In genomic region chr6:85460154-85460950, GRCh38 we compare ENCODE assay signal across 9 cellular contexts. TPM values are rescaled to one million over a fixed set of nuclear protein-coding genes. Genes with fewer than 3 reads are reported as not detected.
DNase-seq lines count a peak whose midpoint lies in the region; ATAC-seq and FAIRE-seq lines count a peak whose summit lies in the region.
"Had no signal": no experiment of that assay in that cellular context is flagged by ENCODE, and none has a peak within 500 bp of the region (broad histone marks: within the 10 kb centered on the region; RNA-seq: fewer than 3 reads in every experiment).

No MANE protein-coding gene starts in this region.

- DNase-seq in AML-193 (lab: John Stamatoyannopoulos, UW) (peak; percentile 49 to 55), GM23248 (peak; percentile 52), myocyte (ENCODE audit: low read depth) (peak; percentile 52), NCI-H2196 (lab: John Stamatoyannopoulos, UW; ENCODE audit: unreplicated experiment) (no peak), RCC 7860 (ENCODE audit: low spot score) (no peak), NCI-H446 (lab: John Stamatoyannopoulos, UW) (no peak)
- DNase-seq in activated naive CD4-positive, alpha-beta T cell treated with anti-CD3 and anti-CD28 coated beads, Interleukin-2, amount 50 U/mL, for 72 hours (ENCODE audit: low spot score in 2 of 2), result no peak
- DNase-seq: colonic mucosa had no signal

- H3F3A ChIP-seq in GM23248 (ENCODE audit: insufficient read depth), result peaks cover 95% of the 10 kb centered on the region

- peak overlapping the region; percentile 25 for H3K4me3 ChIP-seq in GM23248
- H3K4me3 ChIP-seq: colonic mucosa had no signal

- peak overlapping the region; percentile 35 for H3K9ac ChIP-seq in GM23248

- 57 to 65% methylated on average over 5 of the region's 5 CpGs for WGBS in GM23248 (ENCODE audit: low coverage in 1 of 2, low lambda C conversion rate in 2 of 2, missing lambda C conversion rate in 2 of 2), 2 experiments

- H3K4me1 ChIP-seq in GM23248 (ENCODE audit: insufficient read depth), result peaks cover 91% of the 10 kb centered on the region
- H3K4me1 ChIP-seq: colonic mucosa had no signal

- H4K20me1 ChIP-seq in GM23248 (ENCODE audit: insufficient read depth), result no peaks in the 10 kb centered on the region

- no peaks in the 10 kb centered on the region for H3K9me2 ChIP-seq in GM23248 (ENCODE audit: insufficient read depth)

- H3K9me3 ChIP-seq in GM23248 (ENCODE audit: low read depth), result no peaks in the 10 kb centered on the region
- H3K9me3 ChIP-seq: colonic mucosa had no signal

- peaks cover 71% of the 10 kb centered on the region for H3K79me2 ChIP-seq in GM23248 (ENCODE audit: insufficient read depth)

- H3K36me3 ChIP-seq in GM23248 (ENCODE audit: low read depth), result 0 out of 2 replicates have a peak, but pooled peaks cover 8% of the 10 kb centered on the region
- H3K36me3 ChIP-seq: colonic mucosa had no signal

- H3K36me3 Mint-ChIP-seq in activated naive CD4-positive, alpha-beta T cell treated with anti-CD3 and anti-CD28 coated beads, Interleukin-2, amount 50 U/mL, for 72 hours, result peaks cover 0 to 6% of the 10 kb centered on the region in 2 donors

- ATAC-seq in activated naive CD4-positive, alpha-beta T cell treated with anti-CD3 and anti-CD28 coated beads, Interleukin-2, amount 50 U/mL, for 72 hours, result no peak
- no peak for ATAC-seq in HG03095 (IDR thresholded peaks at IDR 0.05; ENCODE audit: unreplicated experiment)

- H3K9me3 Mint-ChIP-seq in activated naive CD4-positive, alpha-beta T cell treated with anti-CD3 and anti-CD28 coated beads, Interleukin-2, amount 50 U/mL, for 72 hours, result no peaks in the 10 kb centered on the region

- H2AFZ ChIP-seq in GM23248, result no peak overlapping the region

- FAIRE-seq in RCC 7860 (lab: Jason Lieb, UNC), result no peak

- H3K4me2 ChIP-seq in GM23248 (ENCODE audit: unreplicated experiment), result peak overlapping the region; percentile 70

- H3K27ac Mint-ChIP-seq in activated naive CD4-positive, alpha-beta T cell treated with anti-CD3 and anti-CD28 coated beads, Interleukin-2, amount 50 U/mL, for 72 hours, result peak overlapping the region; percentile 56 to 81

- no peaks in the 10 kb centered on the region for H3K27me3 ChIP-seq in GM23248 (replicated peaks; ENCODE audit: insufficient read depth)
- H3K27me3 ChIP-seq: colonic mucosa had no signal

- peak overlapping the region; percentile 100 for H3K27ac ChIP-seq in GM23248
- H3K27ac ChIP-seq: colonic mucosa had no signal

- in situ Hi-C loops in GM23248 (cut with MboI), result no loop called here

RNA-seq across cellular contexts. Expression of gene NT5E, which starts 10.5 kb away (rescaled TPM):
- total RNA-seq in GM23248 (2014; rRNA removed; shearing (Covaris generic)), result 264 and 293 TPM in 2 replicates
- polyA plus RNA-seq in GM23248 (2016; fragmentation: Nextera tagmentation; extraction: Ambion mirVana), result 201 and 205 TPM in 2 replicates
- total RNA-seq in activated naive CD4-positive, alpha-beta T cell treated with anti-CD3 and anti-CD28 coated beads, Interleukin-2, amount 50 U/mL, for 72 hours, result under 1 TPM; 0.93 to 0.97 TPM
- total RNA-seq in myocyte, result 29.4 and 42.7 TPM in 2 replicates
- polyA plus RNA-seq in myocyte (2012), result 37.9 TPM

Comparison
In these comparisons a context has a peak if more than half of its experiments do, and no peak if none do; other contexts are left out.
1. DNase-seq: peak in AML-193 (2 of 2), GM23248 (single experiment) and myocyte (single experiment); none in activated naive CD4-positive, alpha-beta T cell treated with anti-CD3 and anti-CD28 coated beads, Interleukin-2, amount 50 U/mL, for 72 hours (0 of 2), NCI-H2196 (single experiment), RCC 7860 (single experiment) and NCI-H446 (0 of 2).
2. RNA of gene NT5E, which starts 10.5 kb away (total RNA-seq): 264 to 293 TPM in GM23248 and 29.4 to 42.7 TPM in myocyte; 0.93 to 0.97 TPM in activated naive CD4-positive, alpha-beta T cell treated with anti-CD3 and anti-CD28 coated beads, Interleukin-2, amount 50 U/mL, for 72 hours; every median in the first group is over 10 times any median in the second.